Comparison of ENCODE assay signal across 8 cellular contexts in the genomic region with DNA sequence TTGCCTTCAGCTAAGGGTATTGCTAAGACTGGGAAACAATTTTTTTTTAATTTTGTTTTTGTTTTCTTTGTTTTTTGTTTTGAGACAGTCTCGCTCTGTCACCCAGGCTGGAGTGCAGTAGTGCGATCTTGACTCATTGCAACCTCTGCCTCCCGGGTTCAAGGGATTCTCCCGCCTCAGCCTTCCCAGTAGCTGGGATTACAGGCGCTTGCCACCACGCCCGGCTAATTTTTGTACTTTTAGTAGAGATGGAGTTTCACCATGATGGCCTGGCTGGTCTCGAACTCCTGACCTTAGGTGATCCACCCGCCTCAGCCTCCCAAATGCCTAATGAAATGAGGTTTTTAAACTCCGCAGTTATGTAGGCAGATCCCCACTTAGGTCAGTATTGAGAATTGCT. TPM values are rescaled to one million over a fixed set of nuclear protein-coding genes. Genes with fewer than 3 reads are reported as not detected.
DNase-seq lines count a peak whose midpoint lies in the region; ATAC-seq and TF ChIP-seq lines count a peak whose summit lies in the region.
"Not testable (repeated sequence)": the region's sequence is repeated elsewhere in the genome, so short reads cannot be mapped to it uniquely, and the experiment has no call there.

No MANE protein-coding gene starts in this region.

- not testable (repeated sequence) for H3K27ac ChIP-seq in CD8-positive, alpha-beta memory T cell (ENCODE audit: low read depth, low read length); OCI-LY1 (ENCODE audit: low read depth, low read length, poor library complexity, severe bottlenecking)
- H3K27ac ChIP-seq in sigmoid colon (peak overlapping the region in 3 of 4 donors; percentile 99), stomach (peak overlapping the region in 3 of 5 donors; percentile 96 to 99 (median 97))

- H3K27me3 Mint-ChIP-seq in CD8-positive, alpha-beta memory T cell; activated CD4-positive, alpha-beta memory T cell treated with anti-CD3 and anti-CD28 coated beads for 36 hours; activated naive CD8-positive, alpha-beta T cell treated with anti-CD3 and anti-CD28 coated beads for 36 hours; endothelial cell (ENCODE audit: unreplicated experiment); memory B cell: not testable (repeated sequence)

- H3F3A ChIP-seq in OCI-LY1 (ENCODE audit: insufficient read depth, low read length), result not testable (repeated sequence)

- TF ChIP-seq EP300 in sigmoid colon (IDR thresholded peaks at IDR 0.05); stomach (IDR thresholded peaks at IDR 0.05): not testable (repeated sequence)

- CTCF ChIA-PET in CD8-positive, alpha-beta memory T cell (lab: Charles Lee), result not testable (repeated sequence)
- CTCF ChIA-PET in activated CD4-positive, alpha-beta memory T cell treated with anti-CD3 and anti-CD28 coated beads for 36 hours (lab: Charles Lee), result interaction anchor here (1.8 kb wide), 1 partner anchor 112 kb away, joined by 4 read pairs; no protein-coding TSS in a partner anchor

- not testable (repeated sequence) for H3K9ac ChIP-seq in OCI-LY1 (ENCODE audit: low read length)

- TF ChIP-seq POLR2A in sigmoid colon (IDR thresholded peaks at IDR 0.05); stomach (IDR thresholded peaks at IDR 0.05): not testable (repeated sequence)

- peaks cover 0 to 17% (median 0%) of the 10 kb centered on the region in 3 donors for H3K36me3 Mint-ChIP-seq in CD8-positive, alpha-beta memory T cell
- H3K36me3 Mint-ChIP-seq in activated CD4-positive, alpha-beta memory T cell treated with anti-CD3 and anti-CD28 coated beads for 36 hours, result peaks cover 36% of the 10 kb centered on the region
- H3K36me3 Mint-ChIP-seq in activated naive CD8-positive, alpha-beta T cell treated with anti-CD3 and anti-CD28 coated beads for 36 hours, result peaks cover 22% of the 10 kb centered on the region
- H3K36me3 Mint-ChIP-seq in endothelial cell (ENCODE audit: low read depth, unreplicated experiment); memory B cell: not testable (repeated sequence)

- H3K9me3 ChIP-seq in CD8-positive, alpha-beta memory T cell (ENCODE audit: low read length); OCI-LY1 (ENCODE audit: low read length); sigmoid colon; stomach: not testable (repeated sequence)

- H3K79me2 ChIP-seq in OCI-LY1 (ENCODE audit: insufficient read depth, low read length), result peaks cover 68% of the 10 kb centered on the region

- peak overlapping the region; percentile 61 for H3K4me2 ChIP-seq in OCI-LY1 (ENCODE audit: low read length)

- POLR2A ChIA-PET in CD8-positive, alpha-beta memory T cell (lab: Charles Lee), result not testable (repeated sequence)
- POLR2A ChIA-PET in activated CD4-positive, alpha-beta memory T cell treated with anti-CD3 and anti-CD28 coated beads for 36 hours (lab: Charles Lee), result interaction anchor here (0.6 to 5.0 kb wide), 11 partner anchors 8 to 289 kb away, joined by 3 to 57 read pairs (median 5); no protein-coding TSS in a partner anchor

- H2AFZ ChIP-seq in OCI-LY1 (ENCODE audit: low read length), result not testable (repeated sequence)

- peak overlapping the region; percentile 85 for H3K4me3 ChIP-seq in CD8-positive, alpha-beta memory T cell (ENCODE audit: low read length)
- H3K4me3 ChIP-seq in OCI-LY1 (ENCODE audit: low read depth, low read length, poor library complexity, severe bottlenecking), result peak overlapping the region; percentile 73
- peak overlapping the region in 2 of 4 donors; percentile 93 to 94 for H3K4me3 ChIP-seq in sigmoid colon
- H3K4me3 ChIP-seq in stomach, result peak overlapping the region in 2 of 4 donors; percentile 89 to 93

- H3K4me3 Mint-ChIP-seq in CD8-positive, alpha-beta memory T cell, result peak overlapping the region; percentile 87 to 95 (median 91)
- peak overlapping the region; percentile 93 for H3K4me3 Mint-ChIP-seq in activated CD4-positive, alpha-beta memory T cell treated with anti-CD3 and anti-CD28 coated beads for 36 hours
- H3K4me3 Mint-ChIP-seq in activated naive CD8-positive, alpha-beta T cell treated with anti-CD3 and anti-CD28 coated beads for 36 hours, result peak overlapping the region; percentile 91
- H3K4me3 Mint-ChIP-seq in endothelial cell (ENCODE audit: unreplicated experiment) (peak overlapping the region; percentile 97), memory B cell (peak overlapping the region; percentile 41)

- not testable (repeated sequence) for TF ChIP-seq CTCF in OCI-LY1 (IDR thresholded peaks at IDR 0.05; ENCODE audit: low read length); endothelial cell (IDR thresholded peaks at IDR 0.05; ENCODE audit: unreplicated experiment); sigmoid colon (IDR thresholded peaks at IDR 0.05); stomach (IDR thresholded peaks at IDR 0.05)

- intact Hi-C loops in activated CD4-positive, alpha-beta memory T cell treated with anti-CD3 and anti-CD28 coated beads for 36 hours (cut with micrococcal nuclease); sigmoid colon (cut with DNase I); stomach (cut with DNase I; ENCODE audit: low total_unique reads): not testable (repeated sequence)

- not testable (repeated sequence) for ATAC-seq in memory B cell (ENCODE audit: low read depth)

- H3K9me3 Mint-ChIP-seq in CD8-positive, alpha-beta memory T cell; activated CD4-positive, alpha-beta memory T cell treated with anti-CD3 and anti-CD28 coated beads for 36 hours; activated naive CD8-positive, alpha-beta T cell treated with anti-CD3 and anti-CD28 coated beads for 36 hours; endothelial cell (ENCODE audit: unreplicated experiment); memory B cell: not testable (repeated sequence)

- not testable (repeated sequence) for H3K36me3 ChIP-seq in CD8-positive, alpha-beta memory T cell (ENCODE audit: insufficient read depth, low read length); OCI-LY1 (ENCODE audit: insufficient read depth, low read length); sigmoid colon; stomach

- 74 to 82% methylated on average over 10 of the region's 10 CpGs for WGBS in sigmoid colon, 2 donors
- 72 to 79% (median 75%) methylated on average over 10 of the region's 10 CpGs for WGBS in stomach, 5 donors

- peaks cover 55% of the 10 kb centered on the region for H3K4me1 ChIP-seq in CD8-positive, alpha-beta memory T cell (ENCODE audit: insufficient read depth, low read length)
- H3K4me1 ChIP-seq in OCI-LY1 (ENCODE audit: insufficient read depth, low read length, severe bottlenecking) (peaks cover 58% of the 10 kb centered on the region), sigmoid colon (peaks cover 0 to 67% (median 51%) of the 10 kb centered on the region in 4 donors), stomach (peaks cover 23 to 72% (median 48%) of the 10 kb centered on the region in 4 donors)

- peak overlapping the region in 7 of 8 donors; percentile 83 to 95 (median 93) for H3K27ac Mint-ChIP-seq in CD8-positive, alpha-beta memory T cell
- H3K27ac Mint-ChIP-seq in activated CD4-positive, alpha-beta memory T cell treated with anti-CD3 and anti-CD28 coated beads for 36 hours, result peak overlapping the region; percentile 97
- peak overlapping the region; percentile 96 for H3K27ac Mint-ChIP-seq in activated naive CD8-positive, alpha-beta T cell treated with anti-CD3 and anti-CD28 coated beads for 36 hours
- H3K27ac Mint-ChIP-seq in endothelial cell (ENCODE audit: unreplicated experiment); memory B cell: not testable (repeated sequence)

- peaks cover 56 to 71% (median 70%) of the 10 kb centered on the region in 3 donors for H3K4me1 Mint-ChIP-seq in CD8-positive, alpha-beta memory T cell
- H3K4me1 Mint-ChIP-seq in activated CD4-positive, alpha-beta memory T cell treated with anti-CD3 and anti-CD28 coated beads for 36 hours (ENCODE audit: low read depth), result peaks cover 48% of the 10 kb centered on the region
- H3K4me1 Mint-ChIP-seq in activated naive CD8-positive, alpha-beta T cell treated with anti-CD3 and anti-CD28 coated beads for 36 hours, result peaks cover 43% of the 10 kb centered on the region
- H3K4me1 Mint-ChIP-seq in endothelial cell (ENCODE audit: unreplicated experiment), result peaks cover 44% of the 10 kb centered on the region
- peaks cover 30% of the 10 kb centered on the region for H3K4me1 Mint-ChIP-seq in memory B cell

- H4K20me1 ChIP-seq in OCI-LY1 (ENCODE audit: insufficient read depth, low read length), result not testable (repeated sequence)

- H3K27me3 ChIP-seq in CD8-positive, alpha-beta memory T cell (ENCODE audit: insufficient read depth, low read length, poor library complexity, severe bottlenecking); OCI-LY1 (ENCODE audit: insufficient read depth, low read length); sigmoid colon; stomach: not testable (repeated sequence)

- DNase-seq in CD8-positive, alpha-beta memory T cell; endothelial cell (ENCODE audit: low spot score); memory B cell (ENCODE audit: low spot score in 2 of 2); sigmoid colon; stomach: not testable (repeated sequence)
- peak; percentile 67 for DNase-seq in activated CD4-positive, alpha-beta memory T cell treated with anti-CD3 and anti-CD28 coated beads for 36 hours
- peak; percentile 23 for DNase-seq in activated naive CD8-positive, alpha-beta T cell treated with anti-CD3 and anti-CD28 coated beads for 36 hours

- not testable (repeated sequence) for H3K9me2 ChIP-seq in OCI-LY1 (ENCODE audit: low read depth, low read length)

RNA-seq across cellular contexts. Expression of gene TAB2, which starts 2.5 kb away (rescaled TPM):
- 100 to 1,000 TPM; 103 to 109 TPM for total RNA-seq in CD8-positive, alpha-beta memory T cell
- polyA plus RNA-seq in CD8-positive, alpha-beta memory T cell, result 16.6 TPM
- 10 to 100 TPM; 92.0 to 92.9 TPM for total RNA-seq in activated CD4-positive, alpha-beta memory T cell treated with anti-CD3 and anti-CD28 coated beads for 36 hours
- 10 to 100 TPM; 55.5 to 56.1 TPM for total RNA-seq in activated naive CD8-positive, alpha-beta T cell treated with anti-CD3 and anti-CD28 coated beads for 36 hours
- total RNA-seq in endothelial cell (ENCODE audit: unreplicated experiment), result 105 TPM
- 100 to 1,000 TPM; 100 to 149 (median 110) TPM for total RNA-seq in sigmoid colon
- 10 to 100 TPM; 33.4 to 44.6 (median 44.4) TPM for polyA plus RNA-seq in sigmoid colon
- total RNA-seq in stomach, result 100 to 1,000 TPM in 2 of 5 donors, 10 to 100 TPM in 3; 15.6 to 119 (median 56.4) TPM
- polyA plus RNA-seq in stomach, result 10 to 100 TPM; 14.1 to 39.1 (median 24.0) TPM

Comparison
In these comparisons a context has a peak if more than half of its experiments do, and no peak if none do; other contexts are left out.
1. H3K4me3 Mint-ChIP-seq: peak in every context shown above with its lines; median percentile 97 in endothelial cell; 93 in activated CD4-positive, alpha-beta memory T cell treated with anti-CD3 and anti-CD28 coated beads for 36 hours; 91 in CD8-positive, alpha-beta memory T cell; 91 in activated naive CD8-positive, alpha-beta T cell treated with anti-CD3 and anti-CD28 coated beads for 36 hours; 41 in memory B cell.